10 cellular contexts compared by ENCODE assay signal in the genomic region with DNA sequence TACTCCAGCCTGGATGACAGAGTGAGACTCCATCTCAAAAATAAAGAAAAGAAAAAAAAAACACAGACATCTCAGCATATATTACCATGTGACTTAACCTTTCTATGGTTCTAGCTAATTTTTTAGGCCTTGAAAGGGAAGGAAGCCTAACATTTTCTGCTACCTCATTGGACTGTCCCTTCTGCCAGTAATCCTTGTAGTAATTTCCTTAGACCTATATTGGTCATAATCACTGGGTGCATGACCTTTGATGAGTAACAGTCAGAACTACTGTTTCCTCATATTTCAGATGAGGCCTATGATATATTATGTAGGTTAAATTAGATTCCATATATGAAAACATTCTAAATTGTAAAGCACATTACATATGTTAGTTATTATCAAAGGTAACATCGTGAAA. TPM values are rescaled to one million over a fixed set of nuclear protein-coding genes. Genes with fewer than 3 reads are reported as not detected.
DNase-seq lines count a peak whose midpoint lies in the region; ATAC-seq and TF ChIP-seq lines count a peak whose summit lies in the region.
"Had no signal": no experiment of that assay in that cellular context is flagged by ENCODE, and none has a peak within 500 bp of the region (broad histone marks: within the 10 kb centered on the region; RNA-seq: fewer than 3 reads in every experiment).

No MANE protein-coding gene starts in this region.

- no peak overlapping the region for H3K4me3 ChIP-seq in DOHH2 (ENCODE audit: low read length)
- H3K4me3 ChIP-seq in fibroblast of the aortic adventitia (ENCODE audit: low read depth, low read length): no peak overlapping the region
- no peak overlapping the region for H3K4me3 ChIP-seq in ovary

- H3K36me3 ChIP-seq in DOHH2 (ENCODE audit: control insufficient read depth, low read length): peaks cover 3% of the 10 kb centered on the region; the same call in 1 of the 2 replicates
- no peaks in the 10 kb centered on the region for H3K36me3 ChIP-seq in ovary

- DNase-seq in OCI-M1 (lab: John Stamatoyannopoulos, UW) (peak; percentile 3), fibroblast of the aortic adventitia (ENCODE audit: low read depth) (peak; percentile 10), ovary (no peak), NCI-H2227 treated with DMSO at 0.1 percent for 48 hours (lab: John Stamatoyannopoulos, UW) (no peak)
- no peak for DNase-seq in stimulated activated naive CD4-positive, alpha-beta T cell (lab: John Stamatoyannopoulos, UW)
- DNase-seq: NCI-H526, SW 1271 had no signal

- peak; percentile 42 for ATAC-seq in GM21619 (IDR thresholded peaks at IDR 0.05; ENCODE audit: unreplicated experiment)
- ATAC-seq in SK-N-SH treated with all-trans-retinoic acid at 6 μM for 48 hours: no peak

- H3K27me3 ChIP-seq in DOHH2 (ENCODE audit: control insufficient read depth, low read length) (no peaks in the 10 kb centered on the region), ovary (no peaks in the 10 kb centered on the region)

- no peak for TF ChIP-seq EP300 in ovary (IDR thresholded peaks at IDR 0.05)

- intact Hi-C loops in ovary (cut with DNase I): no loop called here

- no peaks in the 10 kb centered on the region for H3K9me2 ChIP-seq in DOHH2 (replicated peaks; ENCODE audit: control insufficient read depth, low read length)

- peak overlapping the region; percentile 24 for H3K27ac ChIP-seq in DOHH2 (ENCODE audit: low read depth, low read length)
- no peak overlapping the region for H3K27ac ChIP-seq in ovary

- no peak for TF ChIP-seq POLR2A in ovary (IDR thresholded peaks at IDR 0.05)

- H3F3A ChIP-seq in DOHH2 (ENCODE audit: control insufficient read depth, insufficient read depth): no peaks in the 10 kb centered on the region

- no peaks in the 10 kb centered on the region for H4K20me1 ChIP-seq in DOHH2 (ENCODE audit: control insufficient read depth, insufficient read depth, low read depth, low read length)

- 75 to 85% (median 78%) methylated on average over 1 of the region's 1 CpG for WGBS in ovary, 3 donors

- no peak for TF ChIP-seq CTCF in DOHH2 (IDR thresholded peaks at IDR 0.05; ENCODE audit: low read depth, low read length, poor library complexity, severe bottlenecking)
- no peak for TF ChIP-seq CTCF in fibroblast of the aortic adventitia (IDR thresholded peaks at IDR 0.05; ENCODE audit: insufficient read depth, low read length)
- TF ChIP-seq CTCF in ovary (IDR thresholded peaks at IDR 0.05): no peak

- H3K4me2 ChIP-seq in DOHH2 (ENCODE audit: low read length): peak overlapping the region; percentile 6; the same call in 1 of the 2 replicates

- peaks cover 94% of the 10 kb centered on the region for H3K79me2 ChIP-seq in DOHH2 (ENCODE audit: control insufficient read depth, low read length)

- H3K4me1 ChIP-seq in DOHH2 (ENCODE audit: control insufficient read depth, low read length) (peaks cover 46% of the 10 kb centered on the region), ovary (ENCODE audit: insufficient read depth) (no peaks in the 10 kb centered on the region)

- H3K9me3 ChIP-seq in DOHH2 (ENCODE audit: control insufficient read depth, insufficient read depth, low read length) (no peaks in the 10 kb centered on the region), ovary (no peaks in the 10 kb centered on the region)

TF ChIP-seq in SK-N-SH treated with all-trans-retinoic acid at 6 μM for 48 hours, 23 proteins besides CTCF, POLR2A, EP300 and RAD21:
- TF ChIP-seq ISL1 (CRISPR knock-in tag; IDR thresholded peaks at IDR 0.05) (no peak), ZNF8 (CRISPR knock-in tag; IDR thresholded peaks at IDR 0.05) (no peak), GLIS3 (CRISPR knock-in tag; IDR thresholded peaks at IDR 0.05) (no peak), RARB (CRISPR knock-in tag; IDR thresholded peaks at IDR 0.05) (no peak), TCF4 (CRISPR knock-in tag; IDR thresholded peaks at IDR 0.05; ENCODE audit: borderline replicate concordance) (no peak), ZFP3 (CRISPR knock-in tag; IDR thresholded peaks at IDR 0.05) (no peak), ZNF565 (CRISPR knock-in tag; conservative IDR thresholded peaks at IDR 0.05; ENCODE audit: low read depth) (no peak), ZC3H10 (CRISPR knock-in tag; IDR thresholded peaks at IDR 0.05) (no peak), PPARA (CRISPR knock-in tag; IDR thresholded peaks at IDR 0.05; ENCODE audit: borderline replicate concordance) (no peak), BACH2 (CRISPR knock-in tag; IDR thresholded peaks at IDR 0.05; ENCODE audit: borderline replicate concordance) (no peak), TOX (CRISPR knock-in tag; IDR thresholded peaks at IDR 0.05; ENCODE audit: borderline replicate concordance) (no peak), ZNF70 (CRISPR knock-in tag; IDR thresholded peaks at IDR 0.05) (no peak), CSDC2 (CRISPR knock-in tag; IDR thresholded peaks at IDR 0.05) (no peak)
- TF ChIP-seq, protein P1, sequence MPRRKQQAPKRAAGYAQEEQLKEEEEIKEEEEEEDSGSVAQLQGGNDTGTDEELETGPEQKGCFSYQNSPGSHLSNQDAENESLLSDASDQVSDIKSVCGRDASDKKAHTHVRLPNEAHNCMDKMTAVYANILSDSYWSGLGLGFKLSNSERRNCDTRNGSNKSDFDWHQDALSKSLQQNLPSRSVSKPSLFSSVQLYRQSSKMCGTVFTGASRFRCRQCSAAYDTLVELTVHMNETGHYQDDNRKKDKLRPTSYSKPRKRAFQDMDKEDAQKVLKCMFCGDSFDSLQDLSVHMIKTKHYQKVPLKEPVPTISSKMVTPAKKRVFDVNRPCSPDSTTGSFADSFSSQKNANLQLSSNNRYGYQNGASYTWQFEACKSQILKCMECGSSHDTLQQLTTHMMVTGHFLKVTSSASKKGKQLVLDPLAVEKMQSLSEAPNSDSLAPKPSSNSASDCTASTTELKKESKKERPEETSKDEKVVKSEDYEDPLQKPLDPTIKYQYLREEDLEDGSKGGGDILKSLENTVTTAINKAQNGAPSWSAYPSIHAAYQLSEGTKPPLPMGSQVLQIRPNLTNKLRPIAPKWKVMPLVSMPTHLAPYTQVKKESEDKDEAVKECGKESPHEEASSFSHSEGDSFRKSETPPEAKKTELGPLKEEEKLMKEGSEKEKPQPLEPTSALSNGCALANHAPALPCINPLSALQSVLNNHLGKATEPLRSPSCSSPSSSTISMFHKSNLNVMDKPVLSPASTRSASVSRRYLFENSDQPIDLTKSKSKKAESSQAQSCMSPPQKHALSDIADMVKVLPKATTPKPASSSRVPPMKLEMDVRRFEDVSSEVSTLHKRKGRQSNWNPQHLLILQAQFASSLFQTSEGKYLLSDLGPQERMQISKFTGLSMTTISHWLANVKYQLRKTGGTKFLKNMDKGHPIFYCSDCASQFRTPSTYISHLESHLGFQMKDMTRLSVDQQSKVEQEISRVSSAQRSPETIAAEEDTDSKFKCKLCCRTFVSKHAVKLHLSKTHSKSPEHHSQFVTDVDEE (CRISPR knock-in tag; IDR thresholded peaks at IDR 0.05): no peak
- TF ChIP-seq, protein P2, sequence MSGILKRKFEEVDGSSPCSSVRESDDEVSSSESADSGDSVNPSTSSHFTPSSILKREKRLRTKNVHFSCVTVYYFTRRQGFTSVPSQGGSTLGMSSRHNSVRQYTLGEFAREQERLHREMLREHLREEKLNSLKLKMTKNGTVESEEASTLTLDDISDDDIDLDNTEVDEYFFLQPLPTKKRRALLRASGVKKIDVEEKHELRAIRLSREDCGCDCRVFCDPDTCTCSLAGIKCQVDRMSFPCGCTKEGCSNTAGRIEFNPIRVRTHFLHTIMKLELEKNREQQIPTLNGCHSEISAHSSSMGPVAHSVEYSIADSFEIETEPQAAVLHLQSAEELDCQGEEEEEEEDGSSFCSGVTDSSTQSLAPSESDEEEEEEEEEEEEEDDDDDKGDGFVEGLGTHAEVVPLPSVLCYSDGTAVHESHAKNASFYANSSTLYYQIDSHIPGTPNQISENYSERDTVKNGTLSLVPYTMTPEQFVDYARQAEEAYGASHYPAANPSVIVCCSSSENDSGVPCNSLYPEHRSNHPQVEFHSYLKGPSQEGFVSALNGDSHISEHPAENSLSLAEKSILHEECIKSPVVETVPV (CRISPR knock-in tag; IDR thresholded peaks at IDR 0.05): no peak
- TF ChIP-seq, protein P3, sequence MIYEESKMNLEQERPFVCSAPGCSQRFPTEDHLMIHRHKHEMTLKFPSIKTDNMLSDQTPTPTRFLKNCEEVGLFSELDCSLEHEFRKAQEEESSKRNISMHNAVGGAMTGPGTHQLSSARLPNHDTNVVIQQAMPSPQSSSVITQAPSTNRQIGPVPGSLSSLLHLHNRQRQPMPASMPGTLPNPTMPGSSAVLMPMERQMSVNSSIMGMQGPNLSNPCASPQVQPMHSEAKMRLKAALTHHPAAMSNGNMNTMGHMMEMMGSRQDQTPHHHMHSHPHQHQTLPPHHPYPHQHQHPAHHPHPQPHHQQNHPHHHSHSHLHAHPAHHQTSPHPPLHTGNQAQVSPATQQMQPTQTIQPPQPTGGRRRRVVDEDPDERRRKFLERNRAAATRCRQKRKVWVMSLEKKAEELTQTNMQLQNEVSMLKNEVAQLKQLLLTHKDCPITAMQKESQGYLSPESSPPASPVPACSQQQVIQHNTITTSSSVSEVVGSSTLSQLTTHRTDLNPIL (CRISPR knock-in tag; IDR thresholded peaks at IDR 0.05; ENCODE audit: low read depth): no peak
- TF ChIP-seq, protein P4, sequence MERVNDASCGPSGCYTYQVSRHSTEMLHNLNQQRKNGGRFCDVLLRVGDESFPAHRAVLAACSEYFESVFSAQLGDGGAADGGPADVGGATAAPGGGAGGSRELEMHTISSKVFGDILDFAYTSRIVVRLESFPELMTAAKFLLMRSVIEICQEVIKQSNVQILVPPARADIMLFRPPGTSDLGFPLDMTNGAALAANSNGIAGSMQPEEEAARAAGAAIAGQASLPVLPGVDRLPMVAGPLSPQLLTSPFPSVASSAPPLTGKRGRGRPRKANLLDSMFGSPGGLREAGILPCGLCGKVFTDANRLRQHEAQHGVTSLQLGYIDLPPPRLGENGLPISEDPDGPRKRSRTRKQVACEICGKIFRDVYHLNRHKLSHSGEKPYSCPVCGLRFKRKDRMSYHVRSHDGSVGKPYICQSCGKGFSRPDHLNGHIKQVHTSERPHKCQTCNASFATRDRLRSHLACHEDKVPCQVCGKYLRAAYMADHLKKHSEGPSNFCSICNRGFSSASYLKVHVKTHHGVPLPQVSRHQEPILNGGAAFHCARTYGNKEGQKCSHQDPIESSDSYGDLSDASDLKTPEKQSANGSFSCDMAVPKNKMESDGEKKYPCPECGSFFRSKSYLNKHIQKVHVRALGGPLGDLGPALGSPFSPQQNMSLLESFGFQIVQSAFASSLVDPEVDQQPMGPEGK (CRISPR knock-in tag; IDR thresholded peaks at IDR 0.05; ENCODE audit: borderline replicate concordance): no peak

RNA-seq across cellular contexts. Expression of a gene that starts 9.6 kb away (rescaled TPM):
- 23.8 and 35.6 TPM in 2 replicates for total RNA-seq in fibroblast of the aortic adventitia (ENCODE audit: low replicate concordance)
- 10 to 100 TPM; 20.0 to 56.0 (median 38.8) TPM for total RNA-seq in ovary
- polyA plus RNA-seq in ovary: 10 to 100 TPM; 12.4 to 18.4 TPM

Comparison
In these comparisons a context has a peak if more than half of its experiments do, and no peak if none do; other contexts are left out.
1. DNase-seq: peak in OCI-M1 (single experiment) and fibroblast of the aortic adventitia (single experiment); none in ovary (0 of 5), stimulated activated naive CD4-positive, alpha-beta T cell (0 of 6) and NCI-H2227 treated with DMSO at 0.1 percent for 48 hours (single experiment).